ENCODE assay signal across 1 cellular context in the genomic region with DNA sequence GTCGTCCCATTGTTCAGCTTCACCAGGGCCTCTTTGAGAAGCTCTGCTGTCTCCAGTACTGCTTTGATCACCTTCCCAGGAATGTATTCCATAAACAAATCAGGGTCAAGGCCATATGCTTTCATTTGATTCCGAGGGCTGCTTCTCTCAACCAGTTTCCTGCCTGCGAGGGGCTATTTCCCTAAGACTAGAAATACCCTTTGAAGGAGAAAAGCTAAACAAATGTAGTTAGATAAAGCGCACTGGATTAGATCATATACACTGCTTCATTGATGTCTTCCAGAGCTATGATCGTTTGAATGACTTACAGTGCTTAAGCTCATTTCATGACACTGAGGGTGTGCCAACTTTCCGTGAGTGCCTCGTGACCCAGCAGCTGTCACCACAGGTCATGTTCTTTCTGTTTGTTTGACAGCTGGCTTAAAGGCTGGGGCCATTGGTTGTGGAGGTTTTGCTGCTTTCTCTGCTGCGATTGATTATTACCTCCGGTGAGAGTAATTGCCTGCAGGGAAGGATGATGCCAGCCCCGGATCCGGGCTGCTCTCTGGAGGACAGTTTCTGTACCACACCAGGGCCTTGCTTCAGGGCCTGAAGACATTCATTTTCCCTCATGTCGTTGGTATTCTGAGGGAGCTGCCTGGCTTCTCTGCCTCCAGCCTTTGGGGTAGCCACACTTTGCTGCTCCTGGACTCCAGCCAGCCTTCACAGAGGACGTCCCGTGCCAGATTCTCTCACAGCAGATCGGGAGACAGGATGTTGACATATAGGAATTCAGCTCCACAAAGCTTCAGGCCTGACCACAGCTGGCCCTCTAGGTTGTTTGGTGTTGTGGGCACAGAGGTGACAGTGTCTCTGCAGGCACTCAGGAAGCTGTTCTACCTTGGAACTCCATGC.
TF ChIP-seq lines count a peak whose summit lies in the region.

No MANE protein-coding gene starts in this region.

TF ChIP-seq in endothelial cell of umbilical vein, 7 proteins besides CTCF, POLR2A, EP300 and RAD21:
- no peak for TF ChIP-seq MAX (IDR thresholded peaks at IDR 0.05; ENCODE audit: insufficient read depth, insufficient read length)
- no peak for TF ChIP-seq FOS (IDR thresholded peaks at IDR 0.05; ENCODE audit: borderline replicate concordance, insufficient read depth, low read length)
- TF ChIP-seq POLR2AphosphoS5 (IDR thresholded peaks at IDR 0.05; ENCODE audit: insufficient read depth, low read depth, low read length): no peak
- TF ChIP-seq EZH2 (IDR thresholded peaks at IDR 0.05; ENCODE audit: borderline replicate concordance, low read depth, low read length, severe bottlenecking): no peak
- TF ChIP-seq GATA2 (IDR thresholded peaks at IDR 0.05; ENCODE audit: insufficient read depth, insufficient read length, low read depth, low read length): no peak
- TF ChIP-seq JUN (IDR thresholded peaks at IDR 0.05; ENCODE audit: borderline replicate concordance, insufficient read depth, insufficient read length, low read depth): no peak
- TF ChIP-seq MYC (IDR thresholded peaks at IDR 0.05; ENCODE audit: low read depth, low read length): no peak
